In genomic region chr12:57575771-57576612, GRCh38 we compare ENCODE assay signal across 22 cellular contexts. TPM values are rescaled to one million over a fixed set of nuclear protein-coding genes. Genes with fewer than 3 reads are reported as not detected.
"Had no signal": no experiment of that assay in that cellular context is flagged by ENCODE, and none has a peak within 500 bp of the region (broad histone marks: within the 10 kb centered on the region; RNA-seq: fewer than 3 reads in every experiment).

No MANE protein-coding gene starts in this region.

- H3K36me3 Mint-ChIP-seq: activated naive CD8-positive, alpha-beta T cell treated with anti-CD3 and anti-CD28 coated beads for 36 hours; T-cell; type B pancreatic cell had no signal

- ATAC-seq: effector memory CD8-positive, alpha-beta T cell; naive thymus-derived CD4-positive, alpha-beta T cell; sciatic nerve; T-cell had no signal

- DNase-seq: activated CD4-positive, alpha-beta T cell treated with anti-CD3 and anti-CD28 coated beads for 1 hour; activated naive CD4-positive, alpha-beta T cell; activated naive CD8-positive, alpha-beta T cell treated with anti-CD3 and anti-CD28 coated beads for 36 hours; activated T-cell treated with anti-CD3 and anti-CD28 coated beads, Interleukin-2, amount 50 U/mL, for 1 hour; colonic mucosa; dorsolateral prefrontal cortex; effector memory CD8-positive, alpha-beta T cell; foreskin melanocyte; hypothalamus; mesendoderm; naive thymus-derived CD4-positive, alpha-beta T cell; occipital lobe; stimulated activated CD4-positive, alpha-beta T cell treated with anti-CD3 and anti-CD28 coated beads, Interleukin-15, amount 100 ng/mL, for 24 hours; stimulated activated CD8-positive, alpha-beta memory T cell treated with anti-CD3 and anti-CD28 coated beads, Interleukin-4, amount 100 ng/mL, for 48 hours; stimulated activated naive CD4-positive, alpha-beta T cell; T-cell; testis; WERI-Rb-1 had no signal

- H3K4me1 Mint-ChIP-seq: activated naive CD8-positive, alpha-beta T cell treated with anti-CD3 and anti-CD28 coated beads for 36 hours; naive thymus-derived CD4-positive, alpha-beta T cell; neural crest cell; T-cell had no signal

- H3K27ac ChIP-seq: colonic mucosa, testis, WERI-Rb-1 had no signal

- H3K27me3 Mint-ChIP-seq: activated naive CD8-positive, alpha-beta T cell treated with anti-CD3 and anti-CD28 coated beads for 36 hours; effector memory CD8-positive, alpha-beta T cell; naive thymus-derived CD4-positive, alpha-beta T cell had no signal

- H3K9me3 Mint-ChIP-seq: activated naive CD8-positive, alpha-beta T cell treated with anti-CD3 and anti-CD28 coated beads for 36 hours; effector memory CD8-positive, alpha-beta T cell; neural crest cell; T-cell; type B pancreatic cell had no signal

- H3K4me2 ChIP-seq: smooth muscle cell had no signal

- H3K9me3 ChIP-seq: colonic mucosa, testis had no signal

- H3K4me3 ChIP-seq: colonic mucosa, dorsolateral prefrontal cortex, smooth muscle cell, testis had no signal

- H3K4me3 Mint-ChIP-seq: activated naive CD8-positive, alpha-beta T cell treated with anti-CD3 and anti-CD28 coated beads for 36 hours; effector memory CD8-positive, alpha-beta T cell; naive thymus-derived CD4-positive, alpha-beta T cell; neural crest cell; T-cell; type B pancreatic cell had no signal

- H3K4me1 ChIP-seq: colonic mucosa, testis had no signal

- H3K27me3 ChIP-seq: colonic mucosa, dorsolateral prefrontal cortex, testis had no signal

- H3K36me3 ChIP-seq: colonic mucosa had no signal

- H3K27ac Mint-ChIP-seq: activated naive CD8-positive, alpha-beta T cell treated with anti-CD3 and anti-CD28 coated beads for 36 hours; effector memory CD8-positive, alpha-beta T cell; T-cell; type B pancreatic cell had no signal

RNA-seq across cellular contexts. Expression of gene ARHGEF25, which starts 35.2 kb away (rescaled TPM):
- polyA plus RNA-seq: naive thymus-derived CD4-positive, alpha-beta T cell had no signal
